8 cellular contexts compared by ENCODE assay signal in the genomic region with DNA sequence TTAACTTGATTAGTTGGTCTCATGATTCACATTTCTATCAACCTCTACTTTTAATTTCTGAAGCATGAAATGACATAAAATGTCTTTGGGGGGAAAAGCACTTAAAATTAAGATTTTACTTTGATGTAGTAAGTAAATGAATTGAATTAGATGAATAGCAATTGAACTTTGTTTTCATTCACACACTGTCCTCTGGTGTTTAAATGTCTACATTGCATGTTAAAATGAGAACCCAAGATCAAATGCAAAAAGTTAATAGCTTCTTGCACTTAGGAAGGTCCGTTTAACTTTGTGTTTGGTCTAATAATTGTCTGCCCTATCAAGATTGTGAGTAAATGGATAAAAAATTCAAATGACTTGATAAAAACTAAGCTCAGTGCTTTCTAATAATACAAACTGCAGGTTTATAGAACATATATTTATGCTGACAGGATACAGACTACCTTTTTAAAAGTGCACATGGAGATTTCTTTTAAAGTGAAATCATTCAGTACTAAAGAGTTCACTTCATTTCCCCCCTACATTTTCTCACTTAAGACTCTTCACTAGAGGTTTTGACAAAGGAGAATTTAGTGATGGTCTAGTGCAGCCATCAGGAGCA.
DNase-seq lines count a peak whose midpoint lies in the region; ATAC-seq, FAIRE-seq and TF ChIP-seq lines count a peak whose summit lies in the region.

No MANE protein-coding gene starts in this region.

- H3K9me1 ChIP-seq in keratinocyte (ENCODE audit: control insufficient read depth, extremely low read depth, insufficient read depth, low read length): no peaks in the 10 kb centered on the region

- H3K4me3 ChIP-seq in keratinocyte (ENCODE audit: control insufficient read depth in 2 of 3, extremely low read depth in 1 of 3, insufficient read depth in 2 of 3, low read depth in 1 of 3, low read length in 3 of 3): no peak overlapping the region

- POLR2A ChIA-PET in CD4-positive, alpha-beta T cell (lab: Charles Lee): interaction anchor here (1.3 kb wide), 1 partner anchor 357 kb away, joined by 5 read pairs; no protein-coding TSS in a partner anchor
- POLR2A ChIA-PET in HEK293T (lab: Yijun Ruan, JAX): no interaction called here

- H3K4me3 Mint-ChIP-seq in CD4-positive, alpha-beta T cell: no peak overlapping the region
- no peak overlapping the region for H3K4me3 Mint-ChIP-seq in activated T-cell treated with anti-CD3 and anti-CD28 coated beads, Interleukin-2, amount 50 U/mL, for 4 hours

- no peak overlapping the region for H2AFZ ChIP-seq in keratinocyte (ENCODE audit: control insufficient read depth, low read length)

- peak; percentile 86 for TF ChIP-seq CTCF in CD4-positive, alpha-beta T cell (IDR thresholded peaks at IDR 0.05)
- peak; percentile 97 for TF ChIP-seq CTCF in VCaP (conservative IDR thresholded peaks at IDR 0.05)
- peak in 2 of 3 experiments; percentile 66 to 67 for TF ChIP-seq CTCF in keratinocyte (optimal IDR thresholded peaks at IDR 0.05 in 1 of 3, IDR thresholded peaks at IDR 0.05 in 1 of 3, conservative IDR thresholded peaks at IDR 0.05 in 1 of 3; ENCODE audit: extremely low read depth in 1 of 3, insufficient read depth in 2 of 3, low read length in 3 of 3)

- no peak overlapping the region for H3K9ac ChIP-seq in keratinocyte (ENCODE audit: control insufficient read depth, extremely low read depth, insufficient read depth, low read length)

- H3K4me1 ChIP-seq in keratinocyte (ENCODE audit: control insufficient read depth, extremely low read depth, insufficient read depth, low read length): no peaks in the 10 kb centered on the region

- no peak for DNase-seq in CD4-positive, alpha-beta T cell
- DNase-seq in HEK293T (ENCODE audit: extremely low spot score): peak; percentile 31
- DNase-seq in keratinocyte (ENCODE audit: low read depth, low spot score): no peak
- DNase-seq in GDM1 (lab: John Stamatoyannopoulos, UW): no peak
- no peak for DNase-seq in stimulated activated CD4-positive, alpha-beta T cell treated with anti-CD3 and anti-CD28 coated beads, Interleukin-4, amount 100 ng/mL, for 4 hours
- DNase-seq in activated T-cell treated with anti-CD3 and anti-CD28 coated beads, Interleukin-2, amount 50 U/mL, for 4 hours: no peak
- DNase-seq in GM12892 (ENCODE audit: insufficient read length): no peak

- CTCF ChIA-PET in CD4-positive, alpha-beta T cell (lab: Charles Lee): interaction anchor here (1.2 to 1.6 kb wide), 5 partner anchors 351 to 641 kb away, joined by 3 to 22 read pairs (median 4); no protein-coding TSS in a partner anchor
- CTCF ChIA-PET in HEK293T (lab: Yijun Ruan, JAX): interaction anchor here (0.6 to 2.8 kb wide), 9 partner anchors 9 to 470 kb away, joined by 3 to 9 read pairs (median 4); no protein-coding TSS in a partner anchor

- no peak overlapping the region for H3K27ac Mint-ChIP-seq in CD4-positive, alpha-beta T cell

- intact Hi-C loops in CD4-positive, alpha-beta T cell (cut with DNase I, micrococcal nuclease): loop anchor here (1.0 to 2.0 kb wide), 5 partner anchors 355 to 737 kb away; no protein-coding TSS in a partner anchor

- FAIRE-seq in keratinocyte (lab: Jason Lieb, UNC) (no peak), GM12892 (lab: Jason Lieb, UNC) (no peak)

- no peak overlapping the region for H3K4me2 ChIP-seq in keratinocyte (ENCODE audit: control insufficient read depth, extremely low read depth, insufficient read depth, low read depth, low read length)

- no peaks in the 10 kb centered on the region for H3K27me3 ChIP-seq in CD4-positive, alpha-beta T cell (ENCODE audit: control insufficient read depth, insufficient read depth, low read length)
- no peaks in the 10 kb centered on the region for H3K27me3 ChIP-seq in keratinocyte (ENCODE audit: control insufficient read depth, extremely low read depth, insufficient read depth, low read length)

- H3K9me3 ChIP-seq in CD4-positive, alpha-beta T cell (ENCODE audit: control insufficient read depth, low read length): no peaks in the 10 kb centered on the region
- H3K9me3 ChIP-seq in keratinocyte (ENCODE audit: control insufficient read depth, low read depth, low read length): no peaks in the 10 kb centered on the region

- H4K20me1 ChIP-seq in keratinocyte (ENCODE audit: control insufficient read depth, extremely low read depth, insufficient read depth, low read length): no peaks in the 10 kb centered on the region

- H3K79me2 ChIP-seq in keratinocyte (ENCODE audit: control insufficient read depth, insufficient read depth, low read length): no peaks in the 10 kb centered on the region

- H3K27me3 Mint-ChIP-seq in CD4-positive, alpha-beta T cell: no peaks in the 10 kb centered on the region
- no peaks in the 10 kb centered on the region for H3K27me3 Mint-ChIP-seq in activated T-cell treated with anti-CD3 and anti-CD28 coated beads, Interleukin-2, amount 50 U/mL, for 4 hours (ENCODE audit: low read depth)

- H3K36me3 ChIP-seq in keratinocyte (ENCODE audit: control insufficient read depth in 2 of 2, extremely low read depth in 1 of 2, insufficient read depth in 2 of 2, low read length in 2 of 2): no peaks in the 10 kb centered on the region

- H3K4me1 Mint-ChIP-seq in CD4-positive, alpha-beta T cell (ENCODE audit: low read depth): no peaks in the 10 kb centered on the region
- no peaks in the 10 kb centered on the region for H3K4me1 Mint-ChIP-seq in activated T-cell treated with anti-CD3 and anti-CD28 coated beads, Interleukin-2, amount 50 U/mL, for 4 hours (ENCODE audit: low read depth)

- dilution Hi-C loops in keratinocyte (cut with MboI; ENCODE audit: extremely low pct_ligation_motif_present, low sequenced_read_pairs): no loop called here

- H3K9me3 Mint-ChIP-seq in CD4-positive, alpha-beta T cell: no peaks in the 10 kb centered on the region
- no peaks in the 10 kb centered on the region for H3K9me3 Mint-ChIP-seq in activated T-cell treated with anti-CD3 and anti-CD28 coated beads, Interleukin-2, amount 50 U/mL, for 4 hours

- H3K27ac ChIP-seq in CD4-positive, alpha-beta T cell (ENCODE audit: low read depth, low read length): no peak overlapping the region
- no peak overlapping the region for H3K27ac ChIP-seq in VCaP
- no peak overlapping the region for H3K27ac ChIP-seq in keratinocyte (ENCODE audit: control insufficient read depth, insufficient read depth, low read length)

- H3K36me3 Mint-ChIP-seq in CD4-positive, alpha-beta T cell (ENCODE audit: low read depth): no peaks in the 10 kb centered on the region
- no peaks in the 10 kb centered on the region for H3K36me3 Mint-ChIP-seq in activated T-cell treated with anti-CD3 and anti-CD28 coated beads, Interleukin-2, amount 50 U/mL, for 4 hours (ENCODE audit: insufficient read depth)

- no peak for TF ChIP-seq POLR2A in GM12892 (IDR thresholded peaks at IDR 0.05; ENCODE audit: low read depth, low read length)

- peak; percentile 49 for ATAC-seq in CD4-positive, alpha-beta T cell (ENCODE audit: poor library complexity)
- no peak for ATAC-seq in activated T-cell treated with anti-CD3 and anti-CD28 coated beads, Interleukin-2, amount 50 U/mL, for 4 hours

TF ChIP-seq in HEK293T, 16 proteins besides CTCF, POLR2A, EP300 and RAD21:
- TF ChIP-seq PKNOX1 (IDR thresholded peaks at IDR 0.05): no peak
- TF ChIP-seq BHLHE40 (IDR thresholded peaks at IDR 0.05; ENCODE audit: borderline replicate concordance): no peak
- TF ChIP-seq ELF4 (IDR thresholded peaks at IDR 0.05): no peak
- TF ChIP-seq FOXM1 (IDR thresholded peaks at IDR 0.05; ENCODE audit: borderline replicate concordance): no peak
- TF ChIP-seq ZNF384 (IDR thresholded peaks at IDR 0.05): no peak
- TF ChIP-seq HDGF (IDR thresholded peaks at IDR 0.05; ENCODE audit: borderline replicate concordance): no peak
- no peak for TF ChIP-seq SUZ12 (IDR thresholded peaks at IDR 0.05)
- TF ChIP-seq FOXK2 (IDR thresholded peaks at IDR 0.05): no peak
